ENCODE assay signal across 21 cellular contexts in genomic region chr5:175894251-175894650, GRCh38. TPM values are rescaled to one million over a fixed set of nuclear protein-coding genes. Genes with fewer than 3 reads are reported as not detected.
"Had no signal": no experiment of that assay in that cellular context is flagged by ENCODE, and none has a peak within 500 bp of the region (broad histone marks: within the 10 kb centered on the region; RNA-seq: fewer than 3 reads in every experiment).

No MANE protein-coding gene starts in this region.

- ATAC-seq: activated naive CD4-positive, alpha-beta T cell treated with anti-CD3 and anti-CD28 coated beads, Interleukin-2, amount 50 U/mL, for 72 hours; naive thymus-derived CD8-positive, alpha-beta T cell had no signal

- H3K9me3 ChIP-seq: adrenal gland, esophagus squamous epithelium had no signal

- H3K27me3 ChIP-seq: adrenal gland, breast epithelium, tibial artery had no signal

- H3K36me3 Mint-ChIP-seq: activated naive CD4-positive, alpha-beta T cell treated with anti-CD3 and anti-CD28 coated beads, Interleukin-2, amount 50 U/mL, for 72 hours had no signal

- DNase-seq: activated CD4-positive, alpha-beta T cell treated with anti-CD3 and anti-CD28 coated beads, Interleukin-2, amount 50 U/mL, for 4 hours; activated gamma-delta T cell treated with Interleukin-2 at 50 U/mL for 16 hours; adrenal gland; effector CD8-positive, alpha-beta T cell; esophagus squamous epithelium; naive thymus-derived CD8-positive, alpha-beta T cell; nucleus accumbens; stimulated activated CD4-positive, alpha-beta T cell treated with anti-CD3 and anti-CD28 coated beads, Interleukin-12 subunit alpha, Interleukin-12 subunit beta, amount 100 ng/mL, for 4 hours; stimulated activated CD4-positive, alpha-beta T cell treated with anti-CD3 and anti-CD28 coated beads, Interleukin-1b, Interleukin-23, amount 100 ng/mL, for 48 hours; stimulated activated naive CD4-positive, alpha-beta T cell treated with Interleukin-2 at 50 U/mL for 16 hours; T-helper 1 cell; tibial artery had no signal

- H3K9me3 Mint-ChIP-seq: activated naive CD4-positive, alpha-beta T cell treated with anti-CD3 and anti-CD28 coated beads, Interleukin-2, amount 50 U/mL, for 72 hours had no signal

- H3K27ac ChIP-seq: adrenal gland, breast epithelium, esophagus squamous epithelium, tibial artery, VCaP had no signal

- H3K36me3 ChIP-seq: adrenal gland, breast epithelium, esophagus squamous epithelium, tibial artery had no signal

- H3K4me1 ChIP-seq: breast epithelium, tibial artery had no signal

- H3K4me3 ChIP-seq: adrenal gland, breast epithelium, esophagus squamous epithelium, tibial artery had no signal

RNA-seq across cellular contexts. Expression of gene CPLX2, which starts 22.9 kb away (rescaled TPM):
- total RNA-seq: activated CD8-positive, alpha-beta memory T cell treated with anti-CD3 and anti-CD28 coated beads for 36 hours; activated naive CD4-positive, alpha-beta T cell treated with anti-CD3 and anti-CD28 coated beads, Interleukin-2, amount 50 U/mL, for 72 hours; breast epithelium; endothelial cell of umbilical vein; left ventricle myocardium superior; mononuclear cell; naive thymus-derived CD8-positive, alpha-beta T cell; renal cortical epithelial cell; subcutaneous adipose tissue had no signal
- polyA plus RNA-seq: endothelial cell of umbilical vein; naive thymus-derived CD8-positive, alpha-beta T cell had no signal
